27 cellular contexts compared by ENCODE assay signal in the genomic region with DNA sequence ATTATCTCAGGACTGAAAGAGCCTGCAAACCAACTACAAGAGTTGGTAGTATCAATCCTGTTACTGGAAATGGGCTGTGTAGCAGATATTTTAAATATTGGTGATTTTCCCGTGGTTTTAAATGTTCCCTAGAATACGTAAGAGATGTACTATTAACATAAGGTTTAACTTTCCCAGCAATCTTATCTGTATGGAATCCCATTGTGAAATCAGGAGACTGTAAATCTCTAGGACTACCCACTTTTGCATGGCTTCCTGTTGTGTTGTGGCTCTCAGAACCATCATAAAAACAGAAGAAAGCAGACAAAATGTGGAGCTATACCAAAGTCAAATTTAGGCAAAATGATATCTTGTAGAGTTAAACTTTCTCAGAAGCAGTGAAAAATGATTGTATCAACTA.
"Had no signal": no experiment of that assay in that cellular context is flagged by ENCODE, and none has a peak within 500 bp of the region (broad histone marks: within the 10 kb centered on the region; RNA-seq: fewer than 3 reads in every experiment).

No MANE protein-coding gene starts in this region.

- H3K9ac ChIP-seq: neural progenitor cell, parathyroid adenoma had no signal

- H3K4me3 Mint-ChIP-seq: dendritic cell treated with granulocyte-macrophage colony-stimulating factor and Interleukin-4, amounts not matched to agents 40 ng/mL and 50 ng/mL, for 4 days; endodermal cell; naive B cell; natural killer cell treated with Interleukin-12 subunit alpha and Interleukin-12 subunit beta and Interleukin-15 and Interleukin-18, amount 100 ng/mL, for 72 hours; neural progenitor cell; stimulated activated naive B cell treated with anti-CD40 and anti-IgM and Interleukin-4, amounts not matched to agents 10 μg/mL and 1 μg/mL and 100 μg/mL, for 72 hours; stimulated activated naive CD8-positive, alpha-beta T cell treated with anti-CD3 and anti-CD28 coated beads, Interleukin-15, Interleukin-2, amounts not matched to agents 100 ng/mL and 50 ng/mL, for 24 hours had no signal

- H3K4me1 ChIP-seq: colonic mucosa, gastrocnemius medialis, left ventricle myocardium inferior, parathyroid adenoma, right lobe of liver, tibial nerve had no signal

- H3K79me2 ChIP-seq: parathyroid adenoma had no signal

- H3K27me3 Mint-ChIP-seq: dendritic cell treated with granulocyte-macrophage colony-stimulating factor and Interleukin-4, amounts not matched to agents 40 ng/mL and 50 ng/mL, for 4 days; progenitor cell of endocrine pancreas; stimulated activated naive CD8-positive, alpha-beta T cell treated with anti-CD3 and anti-CD28 coated beads, Interleukin-15, Interleukin-2, amounts not matched to agents 100 ng/mL and 50 ng/mL, for 24 hours had no signal

- H3K27ac Mint-ChIP-seq: dendritic cell treated with granulocyte-macrophage colony-stimulating factor and Interleukin-4, amounts not matched to agents 40 ng/mL and 50 ng/mL, for 4 days; endodermal cell; naive B cell; natural killer cell treated with Interleukin-12 subunit alpha and Interleukin-12 subunit beta and Interleukin-15 and Interleukin-18, amount 100 ng/mL, for 72 hours; neural progenitor cell; progenitor cell of endocrine pancreas; stimulated activated naive B cell treated with anti-CD40 and anti-IgM and Interleukin-4, amounts not matched to agents 10 μg/mL and 1 μg/mL and 100 μg/mL, for 72 hours; stimulated activated naive CD8-positive, alpha-beta T cell treated with anti-CD3 and anti-CD28 coated beads, Interleukin-15, Interleukin-2, amounts not matched to agents 100 ng/mL and 50 ng/mL, for 24 hours had no signal

- H2AFZ ChIP-seq: neural progenitor cell, parathyroid adenoma had no signal

- H3K27me3 ChIP-seq: colonic mucosa, esophagus muscularis mucosa, gastrocnemius medialis, neural progenitor cell, right lobe of liver, tibial nerve, upper lobe of left lung had no signal

- H3K9me3 ChIP-seq: colonic mucosa, esophagus muscularis mucosa, gastrocnemius medialis, left ventricle myocardium inferior, lower lobe of right lung, mucosa of descending colon, right lobe of liver, thoracic aorta, tibial nerve, upper lobe of left lung had no signal

- H3K4me2 ChIP-seq: neural progenitor cell had no signal

- H3K9me3 Mint-ChIP-seq: dendritic cell treated with granulocyte-macrophage colony-stimulating factor and Interleukin-4, amounts not matched to agents 40 ng/mL and 50 ng/mL, for 4 days; endodermal cell; naive B cell; natural killer cell treated with Interleukin-12 subunit alpha and Interleukin-12 subunit beta and Interleukin-15 and Interleukin-18, amount 100 ng/mL, for 72 hours; neural progenitor cell; stimulated activated naive CD8-positive, alpha-beta T cell treated with anti-CD3 and anti-CD28 coated beads, Interleukin-15, Interleukin-2, amounts not matched to agents 100 ng/mL and 50 ng/mL, for 24 hours had no signal

- ATAC-seq: gastrocnemius medialis; left colon; lower lobe of right lung; mucosa of descending colon; natural killer cell treated with Interleukin-12 subunit alpha and Interleukin-12 subunit beta and Interleukin-15 and Interleukin-18, amount 100 ng/mL, for 72 hours; right lobe of liver; stimulated activated naive B cell treated with anti-CD40 and anti-IgM and Interleukin-4, amounts not matched to agents 10 μg/mL and 1 μg/mL and 100 μg/mL, for 72 hours had no signal

- H3K4me3 ChIP-seq: colonic mucosa, esophagus muscularis mucosa, gastrocnemius medialis, left ventricle myocardium inferior, lower lobe of right lung, mucosa of descending colon, neural progenitor cell, right lobe of liver, thoracic aorta, tibial nerve, upper lobe of left lung had no signal

- DNase-seq: colonic mucosa; effector CD8-positive, alpha-beta T cell; endodermal cell; gastrocnemius medialis; head of caudate nucleus; kidney glomerular epithelial cell; left colon; left ventricle myocardium inferior; lower lobe of right lung; mucosa of descending colon; naive B cell; right lobe of liver; small intestine; stimulated activated CD4-positive, alpha-beta T cell treated with anti-CD3 and anti-CD28 coated beads, Interleukin-15, amount 100 ng/mL, for 24 hours; stimulated activated CD4-positive, alpha-beta T cell treated with anti-CD3 and anti-CD28 coated beads, Interleukin-2, amount 100 ng/mL, for 48 hours; stimulated activated naive B cell treated with anti-CD40 and anti-IgM and Interleukin-4, amounts not matched to agents 10 μg/mL and 1 μg/mL and 100 μg/mL, for 72 hours; upper lobe of left lung had no signal

- H3K4me1 Mint-ChIP-seq: naive B cell; stimulated activated naive B cell treated with anti-CD40 and anti-IgM and Interleukin-4, amounts not matched to agents 10 μg/mL and 1 μg/mL and 100 μg/mL, for 72 hours had no signal

- H3K36me3 ChIP-seq: colonic mucosa, esophagus muscularis mucosa, gastrocnemius medialis, left ventricle myocardium inferior, lower lobe of right lung, neural progenitor cell, right lobe of liver, thoracic aorta, tibial nerve, upper lobe of left lung had no signal

- H3K36me3 Mint-ChIP-seq: naive B cell; natural killer cell treated with Interleukin-12 subunit alpha and Interleukin-12 subunit beta and Interleukin-15 and Interleukin-18, amount 100 ng/mL, for 72 hours; neural progenitor cell; stimulated activated naive B cell treated with anti-CD40 and anti-IgM and Interleukin-4, amounts not matched to agents 10 μg/mL and 1 μg/mL and 100 μg/mL, for 72 hours had no signal

- H3K27ac ChIP-seq: colonic mucosa, epithelial cell of prostate, esophagus muscularis mucosa, gastrocnemius medialis, left ventricle myocardium inferior, lower lobe of right lung, neural progenitor cell, parathyroid adenoma, right lobe of liver, thoracic aorta, tibial nerve, upper lobe of left lung had no signal
